8 cellular contexts compared by ENCODE assay signal in the genomic region with DNA sequence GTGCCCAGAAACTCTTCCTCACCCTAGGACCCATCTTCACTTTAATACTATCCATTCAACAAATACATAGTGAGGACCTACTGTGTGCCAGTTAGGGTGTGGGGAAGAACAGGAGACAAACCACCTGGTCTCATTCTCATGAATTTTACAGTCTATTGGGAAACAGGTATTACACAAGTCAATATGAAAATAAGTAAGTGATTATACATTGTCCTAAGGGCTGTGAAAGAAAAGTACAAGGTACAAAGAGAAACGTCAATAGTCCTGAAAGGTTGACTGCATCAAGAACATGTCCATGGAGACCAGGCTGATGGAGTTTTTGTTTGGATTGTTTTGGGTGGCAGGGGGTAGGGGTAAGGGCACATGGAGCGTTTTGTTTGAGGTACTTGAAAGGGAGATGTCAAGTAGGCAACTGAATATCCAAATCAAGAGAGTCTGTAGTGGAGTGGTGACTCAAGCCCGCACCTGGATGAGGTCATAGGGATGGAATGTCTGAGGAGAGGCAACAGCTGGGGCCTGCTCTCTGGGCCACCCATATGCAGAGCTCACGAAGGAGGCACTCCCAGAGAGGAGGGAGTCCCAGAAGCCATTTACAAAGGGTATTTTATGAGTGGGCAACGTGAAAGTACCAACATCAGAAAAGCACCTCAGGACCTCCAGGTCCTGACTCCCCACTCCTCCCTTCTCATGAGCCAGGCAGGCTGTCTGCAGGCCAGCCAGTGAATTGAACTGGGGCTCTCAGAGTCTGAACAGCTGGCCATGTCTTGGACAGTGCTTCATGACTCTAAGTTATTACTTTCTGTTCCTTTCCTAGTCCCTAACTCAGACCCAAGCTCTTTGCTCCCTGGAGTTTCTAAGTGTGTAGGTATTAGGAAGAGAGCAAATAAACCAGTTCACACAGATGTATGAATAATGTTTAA.
DNase-seq lines count a peak whose midpoint lies in the region; ATAC-seq and TF ChIP-seq lines count a peak whose summit lies in the region.
"Had no signal": no experiment of that assay in that cellular context is flagged by ENCODE, and none has a peak within 500 bp of the region (broad histone marks: within the 10 kb centered on the region; RNA-seq: fewer than 3 reads in every experiment).

No MANE protein-coding gene starts in this region.

- peak; percentile 90 for DNase-seq in LoVo (ENCODE audit: low spot score)
- DNase-seq in body of pancreas: peak; percentile 87 to 93 (median 90)
- DNase-seq in mesenchymal stem cell: no peak
- no peak for DNase-seq in type B pancreatic cell (ENCODE audit: extremely low spot score, unreplicated experiment)
- DNase-seq in NCI-H2081 treated with DMSO at 0.1 percent for 48 hours (lab: John Stamatoyannopoulos, UW): no peak
- DNase-seq: NCI-H524 treated with DMSO at 0.1 percent for 48 hours had no signal

- H3K9me3 ChIP-seq in body of pancreas (no peaks in the 10 kb centered on the region), mesenchymal stem cell (ENCODE audit: control insufficient read depth, low read length) (no peaks in the 10 kb centered on the region)

- WGBS in body of pancreas, 2 donors: 19 to 26% methylated on average over 5 of the region's 5 CpGs
- WGBS in mesenchymal stem cell: 56% methylated on average over 5 of the region's 5 CpGs

- H3K9me3 Mint-ChIP-seq in type B pancreatic cell: peaks cover 23% of the 10 kb centered on the region

- H4K91ac ChIP-seq in mesenchymal stem cell (ENCODE audit: low read length): peak overlapping the region; percentile 19

- H3K27me3 ChIP-seq in body of pancreas (no peaks in the 10 kb centered on the region), mesenchymal stem cell (ENCODE audit: control insufficient read depth in 1 of 2, insufficient read depth in 1 of 2, low read length in 2 of 2) (no peaks in the 10 kb centered on the region)

- TF ChIP-seq CTCF in body of pancreas (IDR thresholded peaks at IDR 0.05): no peak
- no peak for TF ChIP-seq CTCF in type B pancreatic cell (conservative IDR thresholded peaks at IDR 0.05)

- peaks cover 96% of the 10 kb centered on the region for H3K4me1 ChIP-seq in body of pancreas
- peaks cover 13% of the 10 kb centered on the region for H3K4me1 ChIP-seq in mesenchymal stem cell (ENCODE audit: control insufficient read depth, insufficient read depth, low read depth, low read length)

- H3K27me3 Mint-ChIP-seq in type B pancreatic cell: no peaks in the 10 kb centered on the region

- H3K4me3 ChIP-seq in body of pancreas (no peak overlapping the region), mesenchymal stem cell (ENCODE audit: insufficient read depth in 1 of 2, low read depth in 1 of 2, low read length in 2 of 2) (no peak overlapping the region)

- H4K8ac ChIP-seq in mesenchymal stem cell (ENCODE audit: low read length): no peak overlapping the region

- peak overlapping the region; percentile 73 for H2BK15ac ChIP-seq in mesenchymal stem cell (ENCODE audit: low read depth, poor library complexity, severe bottlenecking)

- H3K4ac ChIP-seq in mesenchymal stem cell (ENCODE audit: low read depth in 1 of 2, low read length in 2 of 2): no peak overlapping the region

- peak overlapping the region; percentile 26 for H3K4me2 ChIP-seq in mesenchymal stem cell (ENCODE audit: low read length, poor library complexity, severe bottlenecking)

- TF ChIP-seq POLR2A in body of pancreas (IDR thresholded peaks at IDR 0.05): peak in 2 of 3 donors; percentile 58 to 63

- H3K23ac ChIP-seq in mesenchymal stem cell (ENCODE audit: low read length in 2 of 2): no peak overlapping the region

- H3K36me3 ChIP-seq in body of pancreas (replicated peaks in 1 of 2; ENCODE audit: insufficient read depth in 1 of 2, low read depth in 2 of 2) (no peaks in the 10 kb centered on the region), mesenchymal stem cell (ENCODE audit: control insufficient read depth in 1 of 2, insufficient read depth in 2 of 2, low read depth in 1 of 2, low read length in 2 of 2) (no peaks in the 10 kb centered on the region)

- H2AFZ ChIP-seq in mesenchymal stem cell (ENCODE audit: low read depth, low read length): no peak overlapping the region

- peaks cover 70% of the 10 kb centered on the region for H3K4me1 Mint-ChIP-seq in type B pancreatic cell (ENCODE audit: unreplicated experiment)

- peak overlapping the region; percentile 100 for H3K27ac Mint-ChIP-seq in type B pancreatic cell

- H3K4me3 Mint-ChIP-seq in type B pancreatic cell: peak overlapping the region; percentile 75

- H3K9ac ChIP-seq in mesenchymal stem cell (ENCODE audit: low read length): no peak overlapping the region

- H3K14ac ChIP-seq in mesenchymal stem cell (ENCODE audit: low read length in 2 of 2): no peak overlapping the region

- ATAC-seq in body of pancreas: peak; percentile 77
- no peak for ATAC-seq in HG02759 (IDR thresholded peaks at IDR 0.05; ENCODE audit: unreplicated experiment)
- no peak for ATAC-seq in GM19455 (IDR thresholded peaks at IDR 0.05; ENCODE audit: unreplicated experiment)

- H2BK5ac ChIP-seq in mesenchymal stem cell (ENCODE audit: low read depth, low read length, poor library complexity, severe bottlenecking): no peak overlapping the region

- peak overlapping the region; percentile 41 to 52 for H3K18ac ChIP-seq in mesenchymal stem cell (ENCODE audit: low read depth in 1 of 2, low read length in 2 of 2)

- peak overlapping the region; percentile 12 to 29 for H2BK12ac ChIP-seq in mesenchymal stem cell (ENCODE audit: low read length in 2 of 2)

- H3K27ac ChIP-seq in body of pancreas: peak overlapping the region; percentile 96 to 98 (median 97)
- peak overlapping the region; percentile 85 for H3K27ac ChIP-seq in mesenchymal stem cell (ENCODE audit: low read length, poor library complexity, severe bottlenecking)

- H3K79me1 ChIP-seq in mesenchymal stem cell (replicated peaks; ENCODE audit: low read length, poor library complexity, severe bottlenecking): no peaks in the 10 kb centered on the region

- intact Hi-C loops in body of pancreas (cut with DNase I): no loop called here

- peak overlapping the region; percentile 17 for H2AK5ac ChIP-seq in mesenchymal stem cell (ENCODE audit: low read length, severe bottlenecking)

- H2BK120ac ChIP-seq in mesenchymal stem cell (ENCODE audit: low read depth, low read length): no peak overlapping the region

- H3K36me3 Mint-ChIP-seq in type B pancreatic cell: peaks cover 17% of the 10 kb centered on the region

Comparison
In these comparisons a context has a peak if more than half of its experiments do, and no peak if none do; other contexts are left out.
1. DNase-seq: peak in LoVo (single experiment) and body of pancreas (4 of 4); none in mesenchymal stem cell (single experiment), type B pancreatic cell (single experiment) and NCI-H2081 treated with DMSO at 0.1 percent for 48 hours (single experiment).